ENCODE assay signal across 8 cellular contexts in the genomic region with DNA sequence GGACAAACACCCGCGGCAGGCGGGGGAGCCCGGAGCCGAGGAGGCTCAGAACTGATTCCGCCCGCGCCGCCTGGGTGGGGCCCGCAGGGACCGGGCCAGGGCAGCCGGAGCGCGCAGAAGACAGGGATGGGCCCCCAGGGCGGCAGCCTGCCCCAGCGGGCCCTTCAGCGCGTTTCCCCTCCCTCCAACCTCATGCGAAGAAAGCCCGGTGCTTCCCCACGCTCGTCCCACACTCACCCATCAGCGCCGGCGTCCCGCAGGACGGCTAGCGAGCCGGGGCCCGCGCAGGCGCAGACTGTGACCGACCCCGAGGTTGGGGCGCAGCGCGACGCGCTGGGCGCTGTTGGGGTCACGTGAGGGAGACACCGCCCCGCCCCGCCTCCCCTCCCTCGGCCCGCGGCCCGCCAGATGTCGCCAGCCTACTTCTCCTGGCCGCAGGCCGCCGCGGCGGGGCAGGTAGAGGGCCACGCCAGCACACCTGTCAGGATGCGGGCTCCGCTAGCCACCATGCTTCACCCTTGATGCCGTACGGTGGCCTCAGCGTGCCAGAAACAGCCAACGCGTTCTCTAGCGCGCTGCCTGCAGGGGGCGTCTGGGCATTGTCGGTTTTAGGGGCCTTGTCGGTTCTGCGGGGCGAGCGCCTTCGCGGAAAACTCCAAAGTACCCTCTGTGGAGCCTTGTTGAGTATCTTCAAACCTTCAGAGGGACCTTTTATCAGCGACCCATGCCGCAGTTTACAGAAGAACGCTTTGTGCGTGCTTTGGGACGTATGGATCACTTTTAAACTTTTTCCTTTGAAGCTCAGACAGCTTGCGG. TPM values are rescaled to one million over a fixed set of nuclear protein-coding genes. Genes with fewer than 3 reads are reported as not detected.
DNase-seq lines count a peak whose midpoint lies in the region; ATAC-seq and TF ChIP-seq lines count a peak whose summit lies in the region.

A gene with protein sequence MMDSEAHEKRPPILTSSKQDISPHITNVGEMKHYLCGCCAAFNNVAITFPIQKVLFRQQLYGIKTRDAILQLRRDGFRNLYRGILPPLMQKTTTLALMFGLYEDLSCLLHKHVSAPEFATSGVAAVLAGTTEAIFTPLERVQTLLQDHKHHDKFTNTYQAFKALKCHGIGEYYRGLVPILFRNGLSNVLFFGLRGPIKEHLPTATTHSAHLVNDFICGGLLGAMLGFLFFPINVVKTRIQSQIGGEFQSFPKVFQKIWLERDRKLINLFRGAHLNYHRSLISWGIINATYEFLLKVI (minus strand): TSS at position 297 of the 816 bp plus-strand sequence. CDS start 15,577 bp downstream, outside the sequence.

- H3K27ac ChIP-seq in C4-2B = peak within 1 kb of the TSS; percentile 87

- ATAC-seq in GM19324 (IDR thresholded peaks at IDR 0.05; ENCODE audit: low FRiP score, unreplicated experiment) = peak; percentile 93
- ATAC-seq in HG03469 (IDR thresholded peaks at IDR 0.05; ENCODE audit: unreplicated experiment) = peak; percentile 72
- ATAC-seq in left lobe of liver = peak; percentile 91

- H3K27ac Mint-ChIP-seq in activated CD4-positive, alpha-beta T cell treated with anti-CD3 and anti-CD28 coated beads, Interleukin-2, amount 10 ng/mL, durations not matched to agents 24 days and 14 days = peak within 1 kb of the TSS; percentile 95

- H3K4me1 Mint-ChIP-seq in activated CD4-positive, alpha-beta T cell treated with anti-CD3 and anti-CD28 coated beads, Interleukin-2, amount 10 ng/mL, durations not matched to agents 24 days and 14 days = peaks cover 20% of the 10 kb centered on the region

- intact Hi-C loops in activated CD4-positive, alpha-beta T cell treated with anti-CD3 and anti-CD28 coated beads, Interleukin-2, amount 10 ng/mL, durations not matched to agents 24 days and 14 days (cut with micrococcal nuclease) = loop anchor here (1.0 to 10.0 kb wide), 9 partner anchors 48 to 491 kb away; a partner anchor contains a TSS

- H3K36me3 Mint-ChIP-seq in activated CD4-positive, alpha-beta T cell treated with anti-CD3 and anti-CD28 coated beads, Interleukin-2, amount 10 ng/mL, durations not matched to agents 24 days and 14 days (ENCODE audit: low read depth) = peaks cover 5% of the 10 kb centered on the region

- peaks cover 9% of the 10 kb centered on the region for H3K27me3 Mint-ChIP-seq in activated CD4-positive, alpha-beta T cell treated with anti-CD3 and anti-CD28 coated beads, Interleukin-2, amount 10 ng/mL, durations not matched to agents 24 days and 14 days

- peak; percentile 95 for TF ChIP-seq CTCF in C4-2B (conservative IDR thresholded peaks at IDR 0.05)

- H3K4me3 Mint-ChIP-seq in activated CD4-positive, alpha-beta T cell treated with anti-CD3 and anti-CD28 coated beads, Interleukin-2, amount 10 ng/mL, durations not matched to agents 24 days and 14 days = peak within 1 kb of the TSS; percentile 90

- peak; percentile 89 to 97 for DNase-seq in NCI-H526 (lab: John Stamatoyannopoulos, UW)
- DNase-seq in activated CD4-positive, alpha-beta T cell treated with anti-CD3 and anti-CD28 coated beads, Interleukin-2, amount 10 ng/mL, durations not matched to agents 24 days and 14 days = peak; percentile 98
- DNase-seq in cortex of kidney (lab: John Stamatoyannopoulos, UW) = peak; percentile 48
- peak; percentile 94 for DNase-seq in left lobe of liver (ENCODE audit: low spot score)
- peak; percentile 96 for DNase-seq in stimulated activated CD4-positive, alpha-beta T cell treated with anti-CD3 and anti-CD28 coated beads, Interleukin-2, amount 100 ng/mL, for 48 hours

- H3K9me3 Mint-ChIP-seq in activated CD4-positive, alpha-beta T cell treated with anti-CD3 and anti-CD28 coated beads, Interleukin-2, amount 10 ng/mL, durations not matched to agents 24 days and 14 days = no peaks in the 10 kb centered on the region

RNA-seq across cellular contexts. Expression of the gene that starts here (rescaled TPM):
- 32.0 and 33.3 TPM in 2 replicates for total RNA-seq in activated CD4-positive, alpha-beta T cell treated with anti-CD3 and anti-CD28 coated beads, Interleukin-2, amount 10 ng/mL, durations not matched to agents 24 days and 14 days
- total RNA-seq in left lobe of liver = 5.6 TPM

Comparison
In these comparisons a context has a peak if more than half of its experiments do, and no peak if none do; other contexts are left out.
1. Peak in every context shown above with its lines: DNase-seq, ATAC-seq and H3K27ac ChIP-seq.
2. DNase-seq: peak in every context shown above with its lines; median percentile 98 in activated CD4-positive, alpha-beta T cell treated with anti-CD3 and anti-CD28 coated beads, Interleukin-2, amount 10 ng/mL, durations not matched to agents 24 days and 14 days; 96 in stimulated activated CD4-positive, alpha-beta T cell treated with anti-CD3 and anti-CD28 coated beads, Interleukin-2, amount 100 ng/mL, for 48 hours; 94 in left lobe of liver; 93 in NCI-H526; 48 in cortex of kidney.